In the genomic region with DNA sequence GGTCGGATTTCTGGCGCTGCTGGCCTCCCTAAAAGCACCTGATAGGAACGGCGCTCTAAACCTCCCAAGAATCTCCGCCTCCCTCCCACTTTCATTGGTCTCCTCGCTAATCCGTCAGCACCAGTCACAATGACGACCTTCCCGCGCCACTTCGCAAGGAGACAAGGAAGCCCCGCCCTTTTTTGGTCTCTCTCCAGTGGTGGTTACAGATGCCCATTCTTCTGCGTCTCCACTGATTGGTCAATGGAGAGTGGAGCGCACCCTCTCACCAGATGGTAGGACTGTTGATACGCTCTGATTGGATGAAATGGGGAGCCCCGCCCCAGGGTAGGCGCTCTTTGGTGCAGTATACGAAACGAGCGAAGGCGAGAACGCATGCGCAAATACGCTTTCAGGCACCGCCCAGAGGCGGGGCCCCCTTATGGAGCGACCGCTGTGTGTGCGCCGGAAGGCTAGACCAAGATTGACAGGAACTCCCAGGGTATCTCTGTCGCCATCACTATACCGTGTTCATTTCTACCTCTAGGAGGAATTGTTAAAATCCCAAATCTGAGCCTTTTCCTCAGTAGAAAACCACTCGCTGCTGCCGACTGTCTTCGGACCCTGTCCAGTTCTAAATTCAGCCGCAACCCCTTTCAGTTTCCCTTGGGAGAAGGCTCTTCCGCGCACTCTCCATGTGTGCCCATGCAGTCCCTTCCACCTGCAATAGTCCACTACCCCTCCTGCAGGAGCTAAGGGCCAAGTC, we compare ENCODE assay signal across 8 cellular contexts. TPM values are rescaled to one million over a fixed set of nuclear protein-coding genes. Genes with fewer than 3 reads are reported as not detected.
DNase-seq lines count a peak whose midpoint lies in the region; ATAC-seq and TF ChIP-seq lines count a peak whose summit lies in the region.

No MANE protein-coding gene starts in this region.

- peaks cover 54% of the 10 kb centered on the region for H3K4me1 ChIP-seq in CD4-positive, alpha-beta memory T cell (ENCODE audit: insufficient read depth, low read length)
- H3K4me1 ChIP-seq in duodenal mucosa (ENCODE audit: control insufficient read depth in 1 of 2, insufficient read depth in 2 of 2, low read length in 2 of 2) = peaks cover 23 to 42% of the 10 kb centered on the region in 2 donors
- peaks cover 0 to 34% (median 10%) of the 10 kb centered on the region in 4 donors for H3K4me1 ChIP-seq in right lobe of liver

- TF ChIP-seq POLR2A in right lobe of liver (IDR thresholded peaks at IDR 0.05) = peak; percentile 97

- peaks cover 0 to 5% (median 0%) of the 10 kb centered on the region in 8 donors for H3K9me3 Mint-ChIP-seq in CD4-positive, alpha-beta memory T cell
- H3K9me3 Mint-ChIP-seq in activated CD4-positive, alpha-beta memory T cell treated with anti-CD3 and anti-CD28 coated beads, Interleukin-2, amount 10 ng/mL, durations not matched to agents 7 days and 5 days = no peaks in the 10 kb centered on the region

- H3K27ac ChIP-seq in CD4-positive, alpha-beta memory T cell (ENCODE audit: low read depth, low read length) = peak overlapping the region; percentile 92
- peak overlapping the region; percentile 98 for H3K27ac ChIP-seq in duodenal mucosa (ENCODE audit: low read depth, low read length)
- peak overlapping the region; percentile 97 to 100 (median 98) for H3K27ac ChIP-seq in right lobe of liver

- 1% methylated on average over 21 of the region's 38 CpGs for WGBS in right lobe of liver (ENCODE audit: insufficient coverage, low coverage, low lambda C conversion rate, missing lambda C conversion rate)

- peaks cover 33 to 50% of the 10 kb centered on the region in 2 donors for H3K36me3 Mint-ChIP-seq in CD4-positive, alpha-beta memory T cell
- peaks cover 39% of the 10 kb centered on the region for H3K36me3 Mint-ChIP-seq in activated CD4-positive, alpha-beta memory T cell treated with anti-CD3 and anti-CD28 coated beads, Interleukin-2, amount 10 ng/mL, durations not matched to agents 7 days and 5 days (ENCODE audit: low read depth)

- CTCF ChIA-PET in CD4-positive, alpha-beta memory T cell (lab: Charles Lee; ENCODE audit: partially characterized antibody) = interaction anchor here (1.2 to 4.6 kb wide), 3 partner anchors 14 to 37 kb away, joined by 6 to 45 read pairs (median 12); no protein-coding TSS in a partner anchor
- CTCF ChIA-PET in activated CD4-positive, alpha-beta memory T cell treated with anti-CD3 and anti-CD28 coated beads, Interleukin-2, amount 10 ng/mL, durations not matched to agents 7 days and 5 days (lab: Charles Lee) = interaction anchor here (0.8 to 1.1 kb wide), 2 partner anchors 13 to 80 kb away, joined by 3 read pairs; partner anchors contain the start of genes MRPS12 and SARS2

- peak in 2 of 4 donors; percentile 7 to 34 for TF ChIP-seq CTCF in right lobe of liver (IDR thresholded peaks at IDR 0.05)

- H3K36me3 ChIP-seq in CD4-positive, alpha-beta memory T cell (ENCODE audit: insufficient read depth, low read length) = peaks cover 25% of the 10 kb centered on the region
- H3K36me3 ChIP-seq in duodenal mucosa (ENCODE audit: control insufficient read depth in 1 of 2, insufficient read depth in 2 of 2, low read length in 2 of 2) (peaks cover 23 to 25% of the 10 kb centered on the region in 2 donors), right lobe of liver (peaks cover 13 to 24% (median 19%) of the 10 kb centered on the region in 4 donors)

- ATAC-seq in GM19455 (IDR thresholded peaks at IDR 0.05; ENCODE audit: unreplicated experiment) = peak; percentile 70
- ATAC-seq in right lobe of liver = peak; percentile 73 to 89 (median 81)

- H3K4me3 ChIP-seq in CD4-positive, alpha-beta memory T cell (ENCODE audit: low read length in 2 of 2) = peak overlapping the region; percentile 94 to 98
- peak overlapping the region; percentile 76 to 86 for H3K4me3 ChIP-seq in duodenal mucosa (ENCODE audit: low read depth in 1 of 2, low read length in 2 of 2)
- H3K4me3 ChIP-seq in right lobe of liver = peak overlapping the region; percentile 49 to 76 (median 70)

- peaks cover 28 to 69% (median 47%) of the 10 kb centered on the region in 4 donors for H3K4me1 Mint-ChIP-seq in CD4-positive, alpha-beta memory T cell
- H3K4me1 Mint-ChIP-seq in activated CD4-positive, alpha-beta memory T cell treated with anti-CD3 and anti-CD28 coated beads, Interleukin-2, amount 10 ng/mL, durations not matched to agents 7 days and 5 days = peaks cover 57% of the 10 kb centered on the region

- peak; percentile 99 to 100 (median 100) for DNase-seq in CD4-positive, alpha-beta memory T cell
- DNase-seq in HK-2 (ENCODE audit: unreplicated experiment) = peak; percentile 99
- DNase-seq in NCI-H82 treated with DMSO at 0.1 percent for 48 hours (lab: John Stamatoyannopoulos, UW; ENCODE audit: unreplicated experiment) = peak; percentile 100
- peak; percentile 99 for DNase-seq in activated CD4-positive, alpha-beta memory T cell treated with anti-CD3 and anti-CD28 coated beads, Interleukin-2, amount 10 ng/mL, durations not matched to agents 7 days and 5 days
- DNase-seq in right lobe of liver = peak; percentile 98 to 100 (median 99)
- DNase-seq in stimulated activated CD4-positive, alpha-beta T cell treated with anti-CD3 and anti-CD28 coated beads, Interleukin-4, amount 100 ng/mL, for 24 hours = peak; percentile 99

- POLR2A ChIA-PET in CD4-positive, alpha-beta memory T cell (lab: Charles Lee; ENCODE audit: partially characterized antibody) = interaction anchor here (1.7 to 9.5 kb wide), 14 partner anchors 8 to 486 kb away, joined by 6 to 297 read pairs (median 20); partner anchors contain the start of genes ACTN4, ECH1, EIF3K and GMFG
- POLR2A ChIA-PET in activated CD4-positive, alpha-beta memory T cell treated with anti-CD3 and anti-CD28 coated beads, Interleukin-2, amount 10 ng/mL, durations not matched to agents 7 days and 5 days (lab: Charles Lee) = interaction anchor here (1.0 to 7.9 kb wide), 10 partner anchors 9 to 203 kb away, joined by 3 to 146 read pairs (median 17); partner anchors contain the start of genes ACTN4, MRPS12, RINL and SARS2

- intact Hi-C loops in CD4-positive, alpha-beta memory T cell (cut with micrococcal nuclease) = loop anchor here (1.0 to 5.0 kb wide), 9 partner anchors 8 to 1592 kb away; partner anchors contain the start of genes ACTN4, CATSPERG, ECH1 and MRPS12
- intact Hi-C loops in right lobe of liver (cut with DNase I) = no loop called here

- H3K4me3 Mint-ChIP-seq in CD4-positive, alpha-beta memory T cell = peak overlapping the region; percentile 93 to 97 (median 96)
- H3K4me3 Mint-ChIP-seq in activated CD4-positive, alpha-beta memory T cell treated with anti-CD3 and anti-CD28 coated beads, Interleukin-2, amount 10 ng/mL, durations not matched to agents 7 days and 5 days = peak overlapping the region; percentile 92

- peak overlapping the region; percentile 83 to 100 (median 99) for H3K27ac Mint-ChIP-seq in CD4-positive, alpha-beta memory T cell
- H3K27ac Mint-ChIP-seq in activated CD4-positive, alpha-beta memory T cell treated with anti-CD3 and anti-CD28 coated beads, Interleukin-2, amount 10 ng/mL, durations not matched to agents 7 days and 5 days = peak overlapping the region; percentile 99

- H3K9me3 ChIP-seq in CD4-positive, alpha-beta memory T cell (ENCODE audit: control insufficient read depth in 1 of 2, low read length in 2 of 2) = no peaks in the 10 kb centered on the region
- no peaks in the 10 kb centered on the region for H3K9me3 ChIP-seq in duodenal mucosa (ENCODE audit: control insufficient read depth in 1 of 2, low read length in 2 of 2)
- H3K9me3 ChIP-seq in right lobe of liver = no peaks in the 10 kb centered on the region

- H3K9ac ChIP-seq in duodenal mucosa (ENCODE audit: low read depth in 1 of 2, low read length in 2 of 2) = peak overlapping the region; percentile 96 to 99

- no peaks in the 10 kb centered on the region for H3K27me3 ChIP-seq in CD4-positive, alpha-beta memory T cell (ENCODE audit: insufficient read depth, low read length)
- no peaks in the 10 kb centered on the region for H3K27me3 ChIP-seq in duodenal mucosa (ENCODE audit: control insufficient read depth in 1 of 2, insufficient read depth in 2 of 2, low read length in 2 of 2)
- no peaks in the 10 kb centered on the region for H3K27me3 ChIP-seq in right lobe of liver

- H3K27me3 Mint-ChIP-seq in CD4-positive, alpha-beta memory T cell = peaks cover 1% of the 10 kb centered on the region in 2 donors
- no peaks in the 10 kb centered on the region for H3K27me3 Mint-ChIP-seq in activated CD4-positive, alpha-beta memory T cell treated with anti-CD3 and anti-CD28 coated beads, Interleukin-2, amount 10 ng/mL, durations not matched to agents 7 days and 5 days

RNA-seq across cellular contexts. Expression of gene HNRNPL, which starts 0.6 kb away (rescaled TPM):
- total RNA-seq in CD4-positive, alpha-beta memory T cell = 100 to 1,000 TPM; 329 to 351 TPM
- polyA plus RNA-seq in CD4-positive, alpha-beta memory T cell = 10 to 100 TPM; 15.2 to 76.0 TPM
- 100 to 1,000 TPM; 457 to 464 TPM for total RNA-seq in activated CD4-positive, alpha-beta memory T cell treated with anti-CD3 and anti-CD28 coated beads, Interleukin-2, amount 10 ng/mL, durations not matched to agents 7 days and 5 days
- 100 to 1,000 TPM in 4 of 6 experiments, 10 to 100 TPM in 2; 89.5 to 157 (median 102) TPM for total RNA-seq in right lobe of liver

RNA-seq across cellular contexts. Expression of gene ECH1, which starts 18.8 kb away (rescaled TPM):
- total RNA-seq in CD4-positive, alpha-beta memory T cell = 100 to 1,000 TPM; 135 to 143 TPM
- polyA plus RNA-seq in CD4-positive, alpha-beta memory T cell = 100 to 1,000 TPM; 245 to 294 TPM
- 100 to 1,000 TPM; 188 to 195 TPM for total RNA-seq in activated CD4-positive, alpha-beta memory T cell treated with anti-CD3 and anti-CD28 coated beads, Interleukin-2, amount 10 ng/mL, durations not matched to agents 7 days and 5 days
- total RNA-seq in right lobe of liver = 100 to 1,000 TPM; 158 to 466 (median 286) TPM

RNA-seq across cellular contexts. Expression of gene RINL, which starts 27.7 kb away (rescaled TPM):
- 10 to 100 TPM; 64.4 to 65.9 TPM for total RNA-seq in CD4-positive, alpha-beta memory T cell
- 10 to 100 TPM; 20.9 to 53.3 TPM for polyA plus RNA-seq in CD4-positive, alpha-beta memory T cell
- 10 to 100 TPM; 79.9 to 82.2 TPM for total RNA-seq in activated CD4-positive, alpha-beta memory T cell treated with anti-CD3 and anti-CD28 coated beads, Interleukin-2, amount 10 ng/mL, durations not matched to agents 7 days and 5 days
- 10 to 100 TPM in 2 of 6 experiments, 1 to 10 TPM in 4; 3.3 to 13.8 (median 5.5) TPM for total RNA-seq in right lobe of liver

RNA-seq across cellular contexts. Expression of gene LGALS4, which starts 37.7 kb away (rescaled TPM):
- 1 to 10 TPM; 4.7 to 6.1 TPM for total RNA-seq in CD4-positive, alpha-beta memory T cell
- not detected for polyA plus RNA-seq in CD4-positive, alpha-beta memory T cell
- total RNA-seq in activated CD4-positive, alpha-beta memory T cell treated with anti-CD3 and anti-CD28 coated beads, Interleukin-2, amount 10 ng/mL, durations not matched to agents 7 days and 5 days = under 1 TPM; 0.81 to 0.93 TPM
- total RNA-seq in right lobe of liver = 100 to 1,000 TPM in 5 of 6 experiments, 10 to 100 TPM in 1; 21.0 to 376 (median 186) TPM

RNA-seq across cellular contexts. Expression of gene SIRT2, which starts 49.0 kb away (rescaled TPM):
- 10 to 100 TPM; 47.0 to 50.0 TPM for total RNA-seq in CD4-positive, alpha-beta memory T cell
- polyA plus RNA-seq in CD4-positive, alpha-beta memory T cell = 10 to 100 TPM; 39.0 to 51.7 TPM
- total RNA-seq in activated CD4-positive, alpha-beta memory T cell treated with anti-CD3 and anti-CD28 coated beads, Interleukin-2, amount 10 ng/mL, durations not matched to agents 7 days and 5 days = 10 to 100 TPM; 51.4 to 53.2 TPM
- 10 to 100 TPM; 28.6 to 62.0 (median 32.5) TPM for total RNA-seq in right lobe of liver

Comparison
In these comparisons a context has a peak if more than half of its experiments do, and no peak if none do; other contexts are left out.
1. Peak in every context shown above with its lines: DNase-seq, ATAC-seq, H3K4me3 ChIP-seq and H3K27ac ChIP-seq.
2. RNA of gene RINL, which starts 27.7 kb away (total RNA-seq): 79.9 to 82.2 TPM in activated CD4-positive, alpha-beta memory T cell treated with anti-CD3 and anti-CD28 coated beads, Interleukin-2, amount 10 ng/mL, durations not matched to agents 7 days and 5 days and 64.4 to 65.9 TPM in CD4-positive, alpha-beta memory T cell; 3.3 to 13.8 TPM in right lobe of liver; every median in the first group is over 4 times any median in the second.